ENCODE assay signal across 10 cellular contexts in genomic region chr3:197295871-197296270, GRCh38. TPM values are rescaled to one million over a fixed set of nuclear protein-coding genes. Genes with fewer than 3 reads are reported as not detected.
DNase-seq lines count a peak whose midpoint lies in the region; ATAC-seq and TF ChIP-seq lines count a peak whose summit lies in the region.
"Had no signal": no experiment of that assay in that cellular context is flagged by ENCODE, and none has a peak within 500 bp of the region (broad histone marks: within the 10 kb centered on the region; RNA-seq: fewer than 3 reads in every experiment).

No MANE protein-coding gene starts in this region.

- no peak for DNase-seq in activated T-cell treated with anti-CD3 and anti-CD28 coated beads, Interleukin-2, amount 50 U/mL, for 4 hours
- DNase-seq in activated T-cell treated with anti-CD3 and anti-CD28 coated beads for 4 hours, result no peak
- peak; percentile 37 for DNase-seq in RKO (ENCODE audit: low spot score)
- no peak for DNase-seq in epithelial cell of esophagus (ENCODE audit: low read depth)
- DNase-seq in gastrocnemius medialis, result no peak
- DNase-seq in Right ventricle myocardium superior, result no peak
- DNase-seq in NCI-H2227 treated with DMSO at 0.1 percent for 48 hours (lab: John Stamatoyannopoulos, UW), result no peak
- no peak for DNase-seq in cardiac septum (ENCODE audit: low spot score)
- DNase-seq: dermis blood vessel endothelial cell, NCI-H1417 had no signal

- peaks cover 11% of the 10 kb centered on the region for H3K27me3 Mint-ChIP-seq in activated T-cell treated with anti-CD3 and anti-CD28 coated beads, Interleukin-2, amount 50 U/mL, for 4 hours (ENCODE audit: low read depth)

- TF ChIP-seq CTCF in epithelial cell of esophagus (IDR thresholded peaks at IDR 0.05; ENCODE audit: insufficient read depth, low read depth, low read length, missing control alignments) (no peak), gastrocnemius medialis (IDR thresholded peaks at IDR 0.05 in 4 of 5, conservative IDR thresholded peaks at IDR 0.05 in 1 of 5) (no peak)

- H3K27ac ChIP-seq in gastrocnemius medialis, result peak overlapping the region; percentile 87 to 97 (median 94)

- H3K9me3 Mint-ChIP-seq in activated T-cell treated with anti-CD3 and anti-CD28 coated beads, Interleukin-2, amount 50 U/mL, for 4 hours, result no peaks in the 10 kb centered on the region

- H3K27me3 ChIP-seq in gastrocnemius medialis, result no peaks in the 10 kb centered on the region

- intact Hi-C loops in gastrocnemius medialis (cut with DNase I; ENCODE audit: low total_unique reads), result no loop called here
- intact Hi-C loops in Right ventricle myocardium superior (cut with DNase I), result no loop called here
- intact Hi-C loops in cardiac septum (cut with DNase I), result loop anchor here (5.0 kb wide), 1 partner anchor 56 kb away; no protein-coding TSS in a partner anchor

- TF ChIP-seq POLR2A in gastrocnemius medialis (IDR thresholded peaks at IDR 0.05), result no peak

- H3K4me1 Mint-ChIP-seq in activated T-cell treated with anti-CD3 and anti-CD28 coated beads, Interleukin-2, amount 50 U/mL, for 4 hours (ENCODE audit: low read depth), result peaks cover 47% of the 10 kb centered on the region

- H3K4me3 ChIP-seq in epithelial cell of esophagus (ENCODE audit: low read length), result peak overlapping the region; percentile 94
- H3K4me3 ChIP-seq in gastrocnemius medialis, result peak overlapping the region in 1 of 4 donors; percentile 82

- ATAC-seq in activated T-cell treated with anti-CD3 and anti-CD28 coated beads, Interleukin-2, amount 50 U/mL, for 4 hours, result no peak
- ATAC-seq in gastrocnemius medialis (no peak), Right ventricle myocardium superior (ENCODE audit: poor library complexity) (no peak)

- peaks cover 18% of the 10 kb centered on the region for H3K36me3 Mint-ChIP-seq in activated T-cell treated with anti-CD3 and anti-CD28 coated beads, Interleukin-2, amount 50 U/mL, for 4 hours (ENCODE audit: insufficient read depth)

- peaks cover 46 to 51% of the 10 kb centered on the region in 2 donors for H3K4me1 ChIP-seq in gastrocnemius medialis

- H3K9me3 ChIP-seq in gastrocnemius medialis, result no peaks in the 10 kb centered on the region

- in situ Hi-C loops in gastrocnemius medialis (cut with MboI; ENCODE audit: low sequenced_read_pairs in 4 of 4), result no loop called here

- H3K4me3 Mint-ChIP-seq in activated T-cell treated with anti-CD3 and anti-CD28 coated beads, Interleukin-2, amount 50 U/mL, for 4 hours, result peak overlapping the region; percentile 47

- H3K36me3 ChIP-seq in gastrocnemius medialis, result peaks cover 0 to 7% of the 10 kb centered on the region in 2 donors

RNA-seq across cellular contexts. Expression of gene DLG1, which starts 2.5 kb away (rescaled TPM):
- total RNA-seq in activated T-cell treated with anti-CD3 and anti-CD28 coated beads, Interleukin-2, amount 50 U/mL, for 4 hours, result 10 to 100 TPM; 42.3 to 44.3 (median 44.3) TPM
- total RNA-seq in gastrocnemius medialis, result 100 to 1,000 TPM in 1 of 4 donors, 10 to 100 TPM in 3; 41.4 to 112 (median 61.1) TPM
- total RNA-seq in Right ventricle myocardium superior, result 40.7 TPM
- 113 TPM for total RNA-seq in cardiac septum
